21 cellular contexts compared by ENCODE assay signal in genomic region chr9:32442433-32442832, GRCh38. TPM values are rescaled to one million over a fixed set of nuclear protein-coding genes. Genes with fewer than 3 reads are reported as not detected.
DNase-seq lines count a peak whose midpoint lies in the region; ATAC-seq and TF ChIP-seq lines count a peak whose summit lies in the region.
"Had no signal": no experiment of that assay in that cellular context is flagged by ENCODE, and none has a peak within 500 bp of the region (broad histone marks: within the 10 kb centered on the region; RNA-seq: fewer than 3 reads in every experiment).

No MANE protein-coding gene starts in this region.

- peaks cover 8% of the 10 kb centered on the region for H3K36me3 Mint-ChIP-seq in activated naive CD4-positive, alpha-beta T cell treated with anti-CD3 and anti-CD28 coated beads, Interleukin-2, amount 50 U/mL, for 24 hours
- peaks cover 50% of the 10 kb centered on the region for H3K36me3 Mint-ChIP-seq in HFFc6 (ENCODE audit: low read depth)

- TF ChIP-seq CTCF in HFFc6 (IDR thresholded peaks at IDR 0.05) = no peak

- DNase-seq in activated naive CD4-positive, alpha-beta T cell treated with Interleukin-2 at 50 U/mL for 16 hours = no peak
- DNase-seq in HFFc6 = no peak
- DNase-seq in SK-N-DZ (ENCODE audit: low spot score) = no peak
- DNase-seq in stimulated activated CD4-positive, alpha-beta T cell treated with anti-CD3 and anti-CD28 coated beads, Interleukin-4, amount 100 ng/mL, for 24 hours = no peak
- no peak for DNase-seq in GM19240 (ENCODE audit: insufficient read length, low spot score)
- DNase-seq: 8988T, DMS 273 treated with DMSO at 0.1 percent for 48 hours, DND-41, GM23248, HCEC 1CT, KBM-7, NCI-H1105 treated with DMSO at 0.1 percent for 48 hours, NCI-H1694, NCI-H510A, NCI-H748 treated with DMSO at 0.1 percent for 48 hours, Right ventricle myocardium superior had no signal

- H3K9me3 Mint-ChIP-seq in activated naive CD4-positive, alpha-beta T cell treated with anti-CD3 and anti-CD28 coated beads, Interleukin-2, amount 50 U/mL, for 24 hours = no peaks in the 10 kb centered on the region
- H3K9me3 Mint-ChIP-seq in HFFc6 = no peaks in the 10 kb centered on the region

- no peak overlapping the region for H3K4me3 Mint-ChIP-seq in activated naive CD4-positive, alpha-beta T cell treated with anti-CD3 and anti-CD28 coated beads, Interleukin-2, amount 50 U/mL, for 24 hours
- no peak overlapping the region for H3K4me3 Mint-ChIP-seq in HFFc6
- H3K4me3 Mint-ChIP-seq: CD14-positive monocyte had no signal

- no peaks in the 10 kb centered on the region for H3K27me3 Mint-ChIP-seq in activated naive CD4-positive, alpha-beta T cell treated with anti-CD3 and anti-CD28 coated beads, Interleukin-2, amount 50 U/mL, for 24 hours
- no peaks in the 10 kb centered on the region for H3K27me3 Mint-ChIP-seq in HFFc6 (ENCODE audit: insufficient read depth)

- H3K4me1 Mint-ChIP-seq in activated naive CD4-positive, alpha-beta T cell treated with anti-CD3 and anti-CD28 coated beads, Interleukin-2, amount 50 U/mL, for 24 hours = no peaks in the 10 kb centered on the region
- H3K4me1 Mint-ChIP-seq in HFFc6 (ENCODE audit: low read depth) = no peaks in the 10 kb centered on the region
- H3K4me1 Mint-ChIP-seq: CD14-positive monocyte had no signal

- H3K27ac Mint-ChIP-seq in activated naive CD4-positive, alpha-beta T cell treated with anti-CD3 and anti-CD28 coated beads, Interleukin-2, amount 50 U/mL, for 24 hours = peak overlapping the region; percentile 55
- no peak overlapping the region for H3K27ac Mint-ChIP-seq in HFFc6
- H3K27ac Mint-ChIP-seq: CD14-positive monocyte had no signal

- ATAC-seq in HG02678 (IDR thresholded peaks at IDR 0.05; ENCODE audit: unreplicated experiment) (peak; percentile 50), HG03354 (IDR thresholded peaks at IDR 0.05; ENCODE audit: poor library complexity, severe bottlenecking, unreplicated experiment) (peak; percentile 85)
- ATAC-seq: HepG2 had no signal

RNA-seq across cellular contexts. Expression of gene ACO1, which starts 58.0 kb away (rescaled TPM):
- 10 to 100 TPM; 79.8 to 94.4 (median 84.0) TPM for total RNA-seq in HFFc6 (2021; fragmentation: NEBNext Ultra II Directional; extraction: Animal tissue kit (Norgen Biotek cat#: 25700))
- 17.6 and 19.6 TPM in 2 replicates for polyA plus RNA-seq in SK-N-DZ (2014; cell fraction: cytosol; rRNA removed)
- polyA plus RNA-seq in SK-N-DZ (2014; cell fraction: nucleus; rRNA removed) = 7.2 and 7.8 TPM in 2 replicates
